8 cellular contexts compared by ENCODE assay signal in the genomic region with DNA sequence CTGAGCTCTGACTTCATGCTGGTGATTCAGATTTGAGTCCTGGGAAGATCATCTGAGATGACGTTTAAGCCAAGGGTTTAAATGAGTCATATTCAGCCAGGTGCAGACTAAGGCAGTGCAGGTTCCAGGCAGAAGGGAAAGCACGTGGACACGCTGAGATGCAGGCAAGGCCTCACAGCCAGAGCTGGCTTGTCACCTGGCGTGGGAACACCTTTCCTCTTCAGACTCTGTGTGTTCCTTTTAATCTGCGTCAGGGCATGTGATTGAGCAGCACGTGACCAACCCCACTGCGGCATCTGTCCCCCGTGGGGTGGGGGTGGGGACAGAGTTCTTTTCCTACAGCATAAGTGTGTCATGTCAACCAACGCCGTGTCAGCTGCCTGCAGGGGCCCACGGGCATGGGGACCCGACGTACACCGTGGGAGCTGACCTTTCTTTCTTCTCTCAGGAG. TPM values are rescaled to one million over a fixed set of nuclear protein-coding genes. Genes with fewer than 3 reads are reported as not detected.
DNase-seq lines count a peak whose midpoint lies in the region; ATAC-seq lines count a peak whose summit lies in the region.

No MANE protein-coding gene starts in this region.

- peaks cover 33% of the 10 kb centered on the region for H3K36me3 Mint-ChIP-seq in activated CD4-positive, alpha-beta memory T cell treated with anti-CD3 and anti-CD28 coated beads, Interleukin-2, amount 10 ng/mL, durations not matched to agents 7 days and 5 days (ENCODE audit: low read depth)

- H2BK12ac ChIP-seq in neuronal stem cell (ENCODE audit: low read length), result no peak overlapping the region

- ATAC-seq in GM18858 (IDR thresholded peaks at IDR 0.05; ENCODE audit: unreplicated experiment), result peak; percentile 73
- ATAC-seq in HG02610 (IDR thresholded peaks at IDR 0.05; ENCODE audit: unreplicated experiment), result peak; percentile 85

- peak; percentile 35 for DNase-seq in activated CD4-positive, alpha-beta memory T cell treated with anti-CD3 and anti-CD28 coated beads, Interleukin-2, amount 10 ng/mL, durations not matched to agents 7 days and 5 days
- DNase-seq in neuronal stem cell (ENCODE audit: low spot score) (no peak), LoVo (ENCODE audit: low spot score) (no peak), GM19240 (ENCODE audit: insufficient read length, low spot score) (no peak), H7 (no peak)
- no peak for DNase-seq in NK-92 treated with Interleukin-12 subunit alpha and Interleukin-12 subunit beta, amount 100 ng/mL, for 24 hours (lab: John Stamatoyannopoulos, UW)

- H3K4me2 ChIP-seq in neuronal stem cell (ENCODE audit: insufficient read depth, low read length, poor library complexity, severe bottlenecking), result no peak overlapping the region

- H3K4ac ChIP-seq in neuronal stem cell (ENCODE audit: low read length), result no peak overlapping the region

- no peak overlapping the region for H3K18ac ChIP-seq in neuronal stem cell (ENCODE audit: low read length)

- no peak overlapping the region for H3K14ac ChIP-seq in neuronal stem cell (ENCODE audit: low read length)

- H3K9me3 Mint-ChIP-seq in activated CD4-positive, alpha-beta memory T cell treated with anti-CD3 and anti-CD28 coated beads, Interleukin-2, amount 10 ng/mL, durations not matched to agents 7 days and 5 days, result no peaks in the 10 kb centered on the region

- H3K4me3 ChIP-seq in neuronal stem cell (ENCODE audit: low read length in 2 of 2) (no peak overlapping the region), H7 (ENCODE audit: insufficient read depth, low read depth, low read length) (no peak overlapping the region)

- H3K36me3 ChIP-seq in neuronal stem cell (replicated peaks in 1 of 2; ENCODE audit: control insufficient read depth in 2 of 2, insufficient read depth in 2 of 2, low read length in 2 of 2), result peaks cover 12 to 44% of the 10 kb centered on the region in 2 donors
- H3K36me3 ChIP-seq in H7 (replicated peaks; ENCODE audit: control insufficient read depth, insufficient read depth, low read length), result peaks cover 5% of the 10 kb centered on the region

- H2BK120ac ChIP-seq in neuronal stem cell (ENCODE audit: low read depth, low read length), result no peak overlapping the region

- no peak overlapping the region for H2BK15ac ChIP-seq in neuronal stem cell (ENCODE audit: low read length)

- no peak overlapping the region for H3K4me3 Mint-ChIP-seq in activated CD4-positive, alpha-beta memory T cell treated with anti-CD3 and anti-CD28 coated beads, Interleukin-2, amount 10 ng/mL, durations not matched to agents 7 days and 5 days

- H4K8ac ChIP-seq in neuronal stem cell (ENCODE audit: low read depth, low read length), result no peak overlapping the region

- no peaks in the 10 kb centered on the region for H3K27me3 Mint-ChIP-seq in activated CD4-positive, alpha-beta memory T cell treated with anti-CD3 and anti-CD28 coated beads, Interleukin-2, amount 10 ng/mL, durations not matched to agents 7 days and 5 days

- no peak overlapping the region for H3K27ac Mint-ChIP-seq in activated CD4-positive, alpha-beta memory T cell treated with anti-CD3 and anti-CD28 coated beads, Interleukin-2, amount 10 ng/mL, durations not matched to agents 7 days and 5 days

- H3K9me3 ChIP-seq in neuronal stem cell (replicated peaks in 1 of 2; ENCODE audit: control insufficient read depth in 2 of 2, insufficient read depth in 1 of 2, low read depth in 1 of 2, low read length in 2 of 2), result no peaks in the 10 kb centered on the region

- H3K23ac ChIP-seq in neuronal stem cell (ENCODE audit: low read depth, low read length, poor library complexity), result peak overlapping the region; percentile 8

- H3K4me1 ChIP-seq in neuronal stem cell (ENCODE audit: control insufficient read depth in 2 of 2, insufficient read depth in 1 of 2, low read depth in 1 of 2, low read length in 2 of 2), result peaks cover 0 to 3% of the 10 kb centered on the region in 2 donors

- peak overlapping the region; percentile 36 for H3K27ac ChIP-seq in neuronal stem cell (replicated peaks; ENCODE audit: low read length)

- H4K91ac ChIP-seq in neuronal stem cell (ENCODE audit: low read depth, low read length, poor library complexity), result no peak overlapping the region

- no peak overlapping the region for H3K9ac ChIP-seq in neuronal stem cell (ENCODE audit: low read depth, low read length, poor library complexity)

- H3K27me3 ChIP-seq in neuronal stem cell (ENCODE audit: control insufficient read depth in 3 of 3, insufficient read depth in 3 of 3, low read depth in 1 of 3, low read length in 3 of 3), result no peaks in the 10 kb centered on the region
- H3K27me3 ChIP-seq in H7 (ENCODE audit: control insufficient read depth, insufficient read depth, low read length), result no peaks in the 10 kb centered on the region

- H3K4me1 Mint-ChIP-seq in activated CD4-positive, alpha-beta memory T cell treated with anti-CD3 and anti-CD28 coated beads, Interleukin-2, amount 10 ng/mL, durations not matched to agents 7 days and 5 days, result peaks cover 33% of the 10 kb centered on the region

- CTCF ChIA-PET in activated CD4-positive, alpha-beta memory T cell treated with anti-CD3 and anti-CD28 coated beads, Interleukin-2, amount 10 ng/mL, durations not matched to agents 7 days and 5 days (lab: Charles Lee), result interaction anchor here (1.2 kb wide), 1 partner anchor 14 kb away, joined by 5 read pairs; no protein-coding TSS in a partner anchor

- no peak overlapping the region for H2AFZ ChIP-seq in neuronal stem cell (ENCODE audit: low read length)

- POLR2A ChIA-PET in activated CD4-positive, alpha-beta memory T cell treated with anti-CD3 and anti-CD28 coated beads, Interleukin-2, amount 10 ng/mL, durations not matched to agents 7 days and 5 days (lab: Charles Lee), result interaction anchor here (1.0 to 2.6 kb wide), 4 partner anchors 14 to 106 kb away, joined by 3 to 21 read pairs (median 4); a partner anchor contains a TSS

- H2AK5ac ChIP-seq in neuronal stem cell (ENCODE audit: low read depth, low read length), result peak overlapping the region; percentile 32

- no peak overlapping the region for H2BK5ac ChIP-seq in neuronal stem cell (ENCODE audit: low read length)

- no peaks in the 10 kb centered on the region for H3K79me1 ChIP-seq in neuronal stem cell (ENCODE audit: low read depth, low read length)

- WGBS in neuronal stem cell (ENCODE audit: extremely low coverage in 2 of 2, insufficient read length in 2 of 2, insufficient replicate concordance in 1 of 2), 2 donors, result no CpG with 5 or more reads among the region's 14 CpGs

RNA-seq across cellular contexts. Expression of a gene that starts 10.7 kb away (rescaled TPM):
- not detected for total RNA-seq in activated CD4-positive, alpha-beta memory T cell treated with anti-CD3 and anti-CD28 coated beads, Interleukin-2, amount 10 ng/mL, durations not matched to agents 7 days and 5 days
- polyA plus RNA-seq in neuronal stem cell (2013, experiment 1 of 2), result 0.03 TPM
- not detected for polyA plus RNA-seq in neuronal stem cell (2013, experiment 2 of 2)
- total RNA-seq in H7 (2014; rRNA removed; shearing (Covaris generic)), result not detected in 2 replicates

RNA-seq across cellular contexts. Expression of a gene that starts 12.6 kb away (rescaled TPM):
- 10 to 100 TPM; 96.0 to 96.5 TPM for total RNA-seq in activated CD4-positive, alpha-beta memory T cell treated with anti-CD3 and anti-CD28 coated beads, Interleukin-2, amount 10 ng/mL, durations not matched to agents 7 days and 5 days
- 161 TPM for polyA plus RNA-seq in neuronal stem cell (2013, experiment 1 of 2)
- polyA plus RNA-seq in neuronal stem cell (2013, experiment 2 of 2), result 163 TPM
- 102 and 115 TPM in 2 replicates for total RNA-seq in H7 (2014; rRNA removed; shearing (Covaris generic))

RNA-seq across cellular contexts. Expression of a gene that starts 19.8 kb away (rescaled TPM):
- total RNA-seq in activated CD4-positive, alpha-beta memory T cell treated with anti-CD3 and anti-CD28 coated beads, Interleukin-2, amount 10 ng/mL, durations not matched to agents 7 days and 5 days, result 10 to 100 TPM; 31.4 to 31.6 TPM
- 7.2 TPM for polyA plus RNA-seq in neuronal stem cell (2013, experiment 1 of 2)
- 7.3 TPM for polyA plus RNA-seq in neuronal stem cell (2013, experiment 2 of 2)
- 8.4 and 9.7 TPM in 2 replicates for total RNA-seq in H7 (2014; rRNA removed; shearing (Covaris generic))

RNA-seq across cellular contexts. Expression of a gene that starts 48.1 kb away (rescaled TPM):
- total RNA-seq in activated CD4-positive, alpha-beta memory T cell treated with anti-CD3 and anti-CD28 coated beads, Interleukin-2, amount 10 ng/mL, durations not matched to agents 7 days and 5 days, result 10 to 100 TPM; 50.9 to 59.6 TPM
- polyA plus RNA-seq in neuronal stem cell (2013, experiment 1 of 2), result 29.3 TPM
- 27.7 TPM for polyA plus RNA-seq in neuronal stem cell (2013, experiment 2 of 2)
- 40.8 and 53.7 TPM in 2 replicates for total RNA-seq in H7 (2014; rRNA removed; shearing (Covaris generic))
